In the genomic region with DNA sequence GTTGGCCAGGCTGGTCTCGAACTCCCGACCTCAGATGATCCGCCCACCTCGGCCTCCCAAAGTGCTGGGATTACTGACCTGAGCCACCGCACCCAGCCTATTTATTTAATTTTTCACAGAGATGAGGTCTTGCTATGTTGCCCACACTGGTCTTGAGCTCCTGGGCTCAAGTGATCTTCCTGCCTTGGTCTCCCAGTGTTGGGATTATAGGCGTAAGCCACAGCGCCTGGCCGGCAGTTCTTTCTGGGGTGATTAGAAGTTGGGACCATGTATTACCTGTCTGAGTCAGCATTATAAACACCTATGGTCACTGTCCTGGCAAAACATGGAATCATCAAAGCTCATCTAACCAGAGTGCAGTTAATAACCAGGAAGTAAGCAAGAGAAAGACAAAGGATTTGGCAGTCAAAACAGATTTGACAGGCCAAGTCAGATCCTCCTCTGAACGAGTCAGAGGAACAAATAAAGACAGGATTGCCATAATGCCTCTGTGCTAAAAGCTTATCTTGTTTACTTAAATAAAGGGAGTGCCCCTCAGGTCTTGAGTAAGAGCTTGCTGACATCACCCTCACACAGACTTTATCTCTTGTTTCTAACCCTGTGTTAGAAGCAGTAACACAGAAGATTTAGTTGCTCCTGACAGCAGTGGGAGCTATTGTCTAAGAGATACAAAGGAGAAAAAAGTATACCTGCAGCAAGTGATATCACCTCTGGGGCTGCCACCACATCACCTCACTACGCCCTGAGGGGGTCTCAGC, we compare ENCODE assay signal across 8 cellular contexts. TPM values are rescaled to one million over a fixed set of nuclear protein-coding genes. Genes with fewer than 3 reads are reported as not detected.
A peak's percentile ranks its signal among the peaks of the same experiment; 100 is the strongest.
DNase-seq lines count a peak whose midpoint lies in the region; ATAC-seq and TF ChIP-seq lines count a peak whose summit lies in the region.

No MANE protein-coding gene starts in this region.

- no peaks in the 10 kb centered on the region for H3K9me3 ChIP-seq in body of pancreas

- peaks cover 17% of the 10 kb centered on the region for H3K4me1 ChIP-seq in body of pancreas

- WGBS in body of pancreas, 2 donors: 84 to 86% methylated on average over 10 of the region's 10 CpGs

- H3K27ac ChIP-seq in body of pancreas (peak overlapping the region in 2 of 4 donors; percentile 20 to 47), coronary artery (peak overlapping the region in 1 of 2 donors; percentile 51)

- intact Hi-C loops in body of pancreas (cut with DNase I): no loop called here

- H3K4me3 ChIP-seq in body of pancreas: no peak overlapping the region
- H3K4me3 ChIP-seq in coronary artery: no peak overlapping the region

- no peak for TF ChIP-seq POLR2A in body of pancreas (IDR thresholded peaks at IDR 0.05)

- H3K36me3 ChIP-seq in body of pancreas (replicated peaks in 1 of 2; ENCODE audit: insufficient read depth in 1 of 2, low read depth in 2 of 2): no peaks in the 10 kb centered on the region

- H3K27me3 ChIP-seq in body of pancreas: no peaks in the 10 kb centered on the region

- peak in 2 of 7 experiments; percentile 12 to 31 for TF ChIP-seq CTCF in body of pancreas (IDR thresholded peaks at IDR 0.05)
- no peak for TF ChIP-seq CTCF in coronary artery (IDR thresholded peaks at IDR 0.05)

- peak; percentile 12 for DNase-seq in COLO668 (lab: John Stamatoyannopoulos, UW; ENCODE audit: unreplicated experiment)
- DNase-seq in MV-4-11 (lab: John Stamatoyannopoulos, UW): peak; percentile 72
- DNase-seq in body of pancreas: peak in 2 of 4 donors; percentile 40 to 68
- DNase-seq in lung microvascular endothelial cell (ENCODE audit: low read depth in 2 of 2): peak; percentile 48 to 88
- no peak for DNase-seq in T-helper 1 cell
- DNase-seq in coronary artery (ENCODE audit: low spot score): no peak
- no peak for DNase-seq in medulla oblongata (ENCODE audit: extremely low spot score)

- ATAC-seq in body of pancreas (peak; percentile 87), GM19452 (IDR thresholded peaks at IDR 0.05; ENCODE audit: unreplicated experiment) (no peak)

RNA-seq across cellular contexts. Expression of gene SERPIND1, which starts 3.7 kb away (rescaled TPM):
- total RNA-seq in body of pancreas (not detected), lung microvascular endothelial cell (under 0.01 TPM in 2 replicates)

Comparison
In these comparisons a context has a peak if more than half of its experiments do, and no peak if none do; other contexts are left out.
1. DNase-seq: peak in COLO668 (single experiment), MV-4-11 (single experiment) and lung microvascular endothelial cell (2 of 2); none in T-helper 1 cell (0 of 5), coronary artery (single experiment) and medulla oblongata (single experiment).